Comparison of ENCODE assay signal across 14 cellular contexts in the genomic region with DNA sequence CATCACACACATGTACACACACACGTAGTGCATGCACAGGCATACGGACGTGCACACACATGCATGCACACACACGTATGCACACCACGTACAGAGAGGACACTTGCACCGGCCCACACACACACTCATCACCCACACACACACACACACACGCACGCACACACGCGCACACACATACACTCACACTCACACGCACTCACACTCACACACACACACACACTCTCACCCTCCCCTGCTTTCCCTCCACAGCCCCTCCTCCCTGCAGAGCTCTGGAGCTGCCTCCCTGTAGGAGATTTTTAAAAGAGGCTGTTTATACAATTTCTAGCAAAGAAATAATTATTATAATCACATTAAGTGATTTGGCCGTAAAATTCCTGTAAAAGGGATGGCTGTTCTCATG. TPM values are rescaled to one million over a fixed set of nuclear protein-coding genes. Genes with fewer than 3 reads are reported as not detected.
DNase-seq lines count a peak whose midpoint lies in the region; ATAC-seq and TF ChIP-seq lines count a peak whose summit lies in the region.
"Had no signal": no experiment of that assay in that cellular context is flagged by ENCODE, and none has a peak within 500 bp of the region (broad histone marks: within the 10 kb centered on the region; RNA-seq: fewer than 3 reads in every experiment).

No MANE protein-coding gene starts in this region.

- no peaks in the 10 kb centered on the region for H3K9me3 Mint-ChIP-seq in activated T-cell treated with anti-CD3 and anti-CD28 coated beads, Interleukin-2, amount 50 U/mL, for 24 hours
- H3K9me3 Mint-ChIP-seq in activated T-cell treated with anti-CD3 and anti-CD28 coated beads, Interleukin-2, amount 50 U/mL, for 72 hours = no peaks in the 10 kb centered on the region
- H3K9me3 Mint-ChIP-seq: activated CD4-positive, alpha-beta T cell treated with anti-CD3 and anti-CD28 coated beads, Interleukin-2, amount 10 ng/mL, durations not matched to agents 24 days and 14 days; activated naive CD4-positive, alpha-beta T cell treated with anti-CD3 and anti-CD28 coated beads, Interleukin-2, amount 50 U/mL, for 24 hours had no signal

- no peaks in the 10 kb centered on the region for H3K36me3 Mint-ChIP-seq in activated T-cell treated with anti-CD3 and anti-CD28 coated beads, Interleukin-2, amount 50 U/mL, for 24 hours (ENCODE audit: low read depth)
- no peaks in the 10 kb centered on the region for H3K36me3 Mint-ChIP-seq in activated T-cell treated with anti-CD3 and anti-CD28 coated beads, Interleukin-2, amount 50 U/mL, for 72 hours (ENCODE audit: insufficient read depth in 2 of 2)
- H3K36me3 Mint-ChIP-seq: activated naive CD4-positive, alpha-beta T cell treated with anti-CD3 and anti-CD28 coated beads, Interleukin-2, amount 50 U/mL, for 24 hours had no signal

- H3K27ac ChIP-seq in tibial nerve (peak overlapping the region; percentile 70 to 91 (median 83)), esophagus muscularis mucosa (replicated peaks in 1 of 4) (no peak overlapping the region)

- H3K4me3 ChIP-seq in adipocyte (ENCODE audit: low read length) (no peak overlapping the region), tibial nerve (peak overlapping the region in 1 of 4 donors; percentile 20), esophagus muscularis mucosa (no peak overlapping the region)

- H3K27me3 Mint-ChIP-seq in activated T-cell treated with anti-CD3 and anti-CD28 coated beads, Interleukin-2, amount 50 U/mL, for 24 hours = no peaks in the 10 kb centered on the region
- H3K27me3 Mint-ChIP-seq in activated T-cell treated with anti-CD3 and anti-CD28 coated beads, Interleukin-2, amount 50 U/mL, for 72 hours (ENCODE audit: low read depth) = no peaks in the 10 kb centered on the region
- H3K27me3 Mint-ChIP-seq: activated naive CD4-positive, alpha-beta T cell treated with anti-CD3 and anti-CD28 coated beads, Interleukin-2, amount 50 U/mL, for 24 hours had no signal

- H3K27ac Mint-ChIP-seq in activated T-cell treated with anti-CD3 and anti-CD28 coated beads, Interleukin-2, amount 50 U/mL, for 24 hours = no peak overlapping the region
- H3K27ac Mint-ChIP-seq in activated T-cell treated with anti-CD3 and anti-CD28 coated beads, Interleukin-2, amount 50 U/mL, for 72 hours = no peak overlapping the region
- H3K27ac Mint-ChIP-seq: activated CD4-positive, alpha-beta T cell treated with anti-CD3 and anti-CD28 coated beads, Interleukin-2, amount 10 ng/mL, durations not matched to agents 24 days and 14 days; activated naive CD4-positive, alpha-beta T cell treated with anti-CD3 and anti-CD28 coated beads, Interleukin-2, amount 50 U/mL, for 24 hours had no signal

- no peak for TF ChIP-seq POLR2A in tibial nerve (IDR thresholded peaks at IDR 0.05)
- no peak for TF ChIP-seq POLR2A in esophagus muscularis mucosa (IDR thresholded peaks at IDR 0.05; ENCODE audit: low read depth)

- no peaks in the 10 kb centered on the region for H3K4me1 Mint-ChIP-seq in activated T-cell treated with anti-CD3 and anti-CD28 coated beads, Interleukin-2, amount 50 U/mL, for 24 hours (ENCODE audit: low read depth)
- no peaks in the 10 kb centered on the region for H3K4me1 Mint-ChIP-seq in activated T-cell treated with anti-CD3 and anti-CD28 coated beads, Interleukin-2, amount 50 U/mL, for 72 hours (ENCODE audit: low read depth)
- H3K4me1 Mint-ChIP-seq: activated CD4-positive, alpha-beta T cell treated with anti-CD3 and anti-CD28 coated beads, Interleukin-2, amount 10 ng/mL, durations not matched to agents 24 days and 14 days; activated naive CD4-positive, alpha-beta T cell treated with anti-CD3 and anti-CD28 coated beads, Interleukin-2, amount 50 U/mL, for 24 hours had no signal

- no peak for ATAC-seq in activated T-cell treated with anti-CD3 and anti-CD28 coated beads, Interleukin-2, amount 50 U/mL, for 72 hours (replicated peaks in 1 of 2)
- ATAC-seq: gastrocnemius medialis, Panc1 had no signal

- TF ChIP-seq CTCF in tibial nerve (IDR thresholded peaks at IDR 0.05) (no peak), esophagus muscularis mucosa (IDR thresholded peaks at IDR 0.05) (no peak)

- no peaks in the 10 kb centered on the region for H3K36me3 ChIP-seq in adipocyte (ENCODE audit: control insufficient read depth, insufficient read depth, low read length, severe bottlenecking)
- H3K36me3 ChIP-seq in tibial nerve = no peaks in the 10 kb centered on the region
- H3K36me3 ChIP-seq in esophagus muscularis mucosa = no peaks in the 10 kb centered on the region
- H3K36me3 ChIP-seq: gastrocnemius medialis had no signal

- DNase-seq in activated T-cell treated with anti-CD3 and anti-CD28 coated beads, Interleukin-2, amount 50 U/mL, for 24 hours = peak; percentile 11
- no peak for DNase-seq in activated T-cell treated with anti-CD3 and anti-CD28 coated beads, Interleukin-2, amount 50 U/mL, for 72 hours
- DNase-seq in adipocyte (ENCODE audit: low read depth) = no peak
- peak; percentile 9 for DNase-seq in mucosa of gallbladder (ENCODE audit: low spot score)
- peak; percentile 4 to 15 for DNase-seq in tibial nerve (ENCODE audit: low spot score in 2 of 2)
- DNase-seq in DMS114 treated with DMSO at 0.1 percent for 48 hours (lab: John Stamatoyannopoulos, UW; ENCODE audit: unreplicated experiment) = no peak
- DNase-seq in esophagus muscularis mucosa (ENCODE audit: extremely low spot score) = no peak
- no peak for DNase-seq in NCI-H2107 (lab: John Stamatoyannopoulos, UW)
- DNase-seq: activated CD4-positive, alpha-beta T cell treated with anti-CD3 and anti-CD28 coated beads, Interleukin-2, amount 10 ng/mL, durations not matched to agents 24 days and 14 days; activated T-cell treated with anti-CD3 and anti-CD28 coated beads for 4 hours; gastrocnemius medialis; NCI-H2171 had no signal

- 23 to 25% methylated on average over 12 of the region's 12 CpGs for WGBS in tibial nerve, 2 donors
- WGBS in esophagus muscularis mucosa = 58% methylated on average over 12 of the region's 12 CpGs

- no peak overlapping the region for H3K4me3 Mint-ChIP-seq in activated T-cell treated with anti-CD3 and anti-CD28 coated beads, Interleukin-2, amount 50 U/mL, for 24 hours
- no peak overlapping the region for H3K4me3 Mint-ChIP-seq in activated T-cell treated with anti-CD3 and anti-CD28 coated beads, Interleukin-2, amount 50 U/mL, for 72 hours
- H3K4me3 Mint-ChIP-seq: activated CD4-positive, alpha-beta T cell treated with anti-CD3 and anti-CD28 coated beads, Interleukin-2, amount 10 ng/mL, durations not matched to agents 24 days and 14 days; activated naive CD4-positive, alpha-beta T cell treated with anti-CD3 and anti-CD28 coated beads, Interleukin-2, amount 50 U/mL, for 24 hours had no signal

- peaks cover 39% of the 10 kb centered on the region for H3K4me1 ChIP-seq in adipocyte (ENCODE audit: control insufficient read depth, insufficient read depth, low read length)
- peaks cover 5 to 87% (median 50%) of the 10 kb centered on the region in 4 donors for H3K4me1 ChIP-seq in tibial nerve
- H3K4me1 ChIP-seq in esophagus muscularis mucosa = peaks cover 18 to 30% (median 28%) of the 10 kb centered on the region in 4 donors
- H3K4me1 ChIP-seq: gastrocnemius medialis had no signal

- intact Hi-C loops in esophagus muscularis mucosa (cut with DNase I) = no loop called here

- peak overlapping the region; percentile 61 for H3K9ac ChIP-seq in adipocyte (ENCODE audit: low read length)

- TF ChIP-seq EP300 in tibial nerve (IDR thresholded peaks at IDR 0.05) = no peak
- TF ChIP-seq EP300 in esophagus muscularis mucosa (IDR thresholded peaks at IDR 0.05) = no peak

- H3K27me3 ChIP-seq in adipocyte (replicated peaks; ENCODE audit: control insufficient read depth, insufficient read depth, low read length) = peaks cover 3% of the 10 kb centered on the region
- no peaks in the 10 kb centered on the region for H3K27me3 ChIP-seq in tibial nerve
- H3K27me3 ChIP-seq in esophagus muscularis mucosa = peaks cover 0 to 49% (median 2%) of the 10 kb centered on the region in 4 donors
- H3K27me3 ChIP-seq: gastrocnemius medialis had no signal

- H3K9me3 ChIP-seq in adipocyte (ENCODE audit: control insufficient read depth, low read length) (no peaks in the 10 kb centered on the region), tibial nerve (no peaks in the 10 kb centered on the region), esophagus muscularis mucosa (no peaks in the 10 kb centered on the region)
- H3K9me3 ChIP-seq: gastrocnemius medialis had no signal

RNA-seq across cellular contexts. Expression of a gene that starts 36.5 kb away (rescaled TPM):
- total RNA-seq in activated T-cell treated with anti-CD3 and anti-CD28 coated beads, Interleukin-2, amount 50 U/mL, for 72 hours = 1 to 10 TPM in 1 of 2 donors, under 1 TPM in 1; 0.36 to 4.1 TPM
- total RNA-seq in mucosa of gallbladder (40.9 TPM), tibial nerve (100 to 1,000 TPM; 116 to 226 (median 141) TPM), esophagus muscularis mucosa (10 to 100 TPM in 2 of 4 donors, 1 to 10 TPM in 2; 7.3 to 14.1 (median 11.6) TPM)

RNA-seq across cellular contexts. Expression of a gene that starts 55.7 kb away (rescaled TPM):
- not detected for total RNA-seq in activated T-cell treated with anti-CD3 and anti-CD28 coated beads, Interleukin-2, amount 50 U/mL, for 72 hours
- total RNA-seq in mucosa of gallbladder (0.09 TPM), tibial nerve (1 to 10 TPM in 1 of 4 donors, under 1 TPM in 1, not detected in 2; 0.44 to 1.2 TPM), esophagus muscularis mucosa (not detected)
- total RNA-seq: activated CD4-positive, alpha-beta T cell treated with anti-CD3 and anti-CD28 coated beads, Interleukin-2, amount 10 ng/mL, durations not matched to agents 24 days and 14 days had no signal

Comparison
In these comparisons a context has a peak if more than half of its experiments do, and no peak if none do; other contexts are left out.
1. DNase-seq: peak in activated T-cell treated with anti-CD3 and anti-CD28 coated beads, Interleukin-2, amount 50 U/mL, for 24 hours (single experiment), mucosa of gallbladder (single experiment) and tibial nerve (2 of 2); none in activated T-cell treated with anti-CD3 and anti-CD28 coated beads, Interleukin-2, amount 50 U/mL, for 72 hours (0 of 2), adipocyte (single experiment), DMS114 treated with DMSO at 0.1 percent for 48 hours (single experiment), esophagus muscularis mucosa (single experiment) and NCI-H2107 (single experiment).
2. H3K27ac ChIP-seq: peak in tibial nerve (4 of 4); none in esophagus muscularis mucosa (0 of 4).